8 cellular contexts compared by ENCODE assay signal in genomic region chr3:39178553-39178952, GRCh38. TPM values are rescaled to one million over a fixed set of nuclear protein-coding genes. Genes with fewer than 3 reads are reported as not detected.
DNase-seq lines count a peak whose midpoint lies in the region; ATAC-seq lines count a peak whose summit lies in the region.

No MANE protein-coding gene starts in this region.

- H3K36me3 ChIP-seq in SJCRH30, result no peaks in the 10 kb centered on the region

- H3K9me3 ChIP-seq in SJCRH30 (replicated peaks), result no peaks in the 10 kb centered on the region

- peak overlapping the region; percentile 97 for H3K27ac ChIP-seq in SJCRH30

- DNase-seq in ELR (ENCODE audit: low read depth) (peak; percentile 35), SJCRH30 (peak; percentile 74 to 84), fibroblast of peridontal ligament (ENCODE audit: extremely low read depth) (peak; percentile 18), renal cortical epithelial cell (ENCODE audit: low read depth) (peak; percentile 23), NCI-H1048 (lab: John Stamatoyannopoulos, UW) (no peak), NCI-H2107 treated with DMSO at 0.1 percent for 48 hours (lab: John Stamatoyannopoulos, UW; ENCODE audit: unreplicated experiment) (no peak)
- no peak for DNase-seq in activated CD8-positive, alpha-beta memory T cell treated with anti-CD3 and anti-CD28 coated beads for 24 hours

- no peak for ATAC-seq in HG02852 (IDR thresholded peaks at IDR 0.05; ENCODE audit: unreplicated experiment)

- H3K4me1 ChIP-seq in SJCRH30, result peaks cover 29% of the 10 kb centered on the region

- peak overlapping the region; percentile 61 for H3K4me3 ChIP-seq in SJCRH30

- H3K27me3 ChIP-seq in SJCRH30, result no peaks in the 10 kb centered on the region

RNA-seq across cellular contexts. Expression of gene XIRP1, which starts 13.8 kb away (rescaled TPM):
- total RNA-seq in SJCRH30 (2014; rRNA removed; shearing (Covaris generic)), result 0.61 and 0.91 TPM in 2 replicates
- not detected in 2 replicates for total RNA-seq in renal cortical epithelial cell

RNA-seq across cellular contexts. Expression of gene CSRNP1, which starts 25.2 kb away (rescaled TPM):
- total RNA-seq in SJCRH30 (2014; rRNA removed; shearing (Covaris generic)), result 4.4 TPM in 2 replicates
- total RNA-seq in renal cortical epithelial cell, result 12.3 and 16.1 TPM in 2 replicates

Comparison
In these comparisons a context has a peak if more than half of its experiments do, and no peak if none do; other contexts are left out.
1. DNase-seq: peak in ELR (single experiment), SJCRH30 (2 of 2), fibroblast of peridontal ligament (single experiment) and renal cortical epithelial cell (single experiment); none in NCI-H1048 (single experiment), NCI-H2107 treated with DMSO at 0.1 percent for 48 hours (single experiment) and activated CD8-positive, alpha-beta memory T cell treated with anti-CD3 and anti-CD28 coated beads for 24 hours (single experiment).